Comparison of ENCODE assay signal across 8 cellular contexts in the genomic region with DNA sequence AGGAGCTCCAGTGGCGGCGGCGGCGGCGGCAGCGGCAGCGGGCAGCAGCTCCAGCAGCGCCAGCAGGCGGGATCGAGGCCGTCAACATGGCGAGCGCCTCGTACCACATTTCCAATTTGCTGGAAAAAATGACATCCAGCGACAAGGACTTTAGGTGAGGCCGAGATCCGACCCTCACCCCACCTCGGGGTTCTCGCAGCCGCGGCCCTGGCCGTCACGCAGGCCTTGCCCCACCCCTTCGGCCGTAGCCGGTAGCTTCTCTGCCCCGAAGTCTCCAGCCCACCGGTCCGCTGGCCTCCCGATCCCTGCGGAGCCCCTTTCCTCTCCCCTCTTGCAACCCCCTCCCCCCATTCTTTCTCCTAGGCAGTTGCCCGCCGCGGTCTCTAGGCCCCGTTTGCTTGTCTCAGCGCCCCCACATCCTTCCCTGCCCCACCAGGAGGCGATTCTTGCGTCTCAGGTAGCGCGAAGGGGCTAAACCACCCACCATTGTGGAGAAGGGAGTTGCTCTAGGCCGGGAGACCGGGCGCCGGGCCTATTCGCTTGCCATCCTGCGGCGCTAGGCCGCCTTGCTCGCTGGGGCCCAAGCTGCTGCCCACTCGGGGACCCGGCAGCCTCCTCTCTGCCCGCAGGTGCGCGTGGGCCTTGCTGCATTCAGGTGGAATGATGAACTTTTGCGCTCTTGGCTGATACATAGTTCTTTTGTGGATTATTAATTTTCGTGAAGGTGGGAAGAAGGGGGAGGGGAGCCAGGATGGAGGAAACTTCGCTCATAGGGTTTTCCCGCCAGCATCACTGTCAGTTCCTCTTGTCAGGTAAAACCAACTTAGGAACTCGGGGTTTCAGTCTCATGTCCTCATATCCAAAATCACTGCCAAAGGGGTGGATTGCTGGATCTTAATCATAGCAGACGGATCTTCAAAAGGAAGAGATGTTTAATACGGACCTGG. TPM values are rescaled to one million over a fixed set of nuclear protein-coding genes. Genes with fewer than 3 reads are reported as not detected.
DNase-seq lines count a peak whose midpoint lies in the region; FAIRE-seq and TF ChIP-seq lines count a peak whose summit lies in the region.

No MANE protein-coding gene starts in this region.

- H3K4me3 ChIP-seq in GM12875 (ENCODE audit: low read depth, low read length) (peak overlapping the region; percentile 81), WERI-Rb-1 (ENCODE audit: low read depth, low read length) (peak overlapping the region; percentile 99), bronchial epithelial cell (ENCODE audit: low read depth, low read length) (peak overlapping the region; percentile 99)

- POLR2A ChIA-PET in HEK293T (lab: Yijun Ruan, JAX) = interaction anchor here (0.9 to 3.2 kb wide), 28 partner anchors 8 to 968 kb away, joined by 3 to 22 read pairs (median 4); a partner anchor contains a TSS

- no peak for TF ChIP-seq CTCF in GM12875 (IDR thresholded peaks at IDR 0.05; ENCODE audit: borderline replicate concordance, insufficient read depth, low read depth, low read length)
- no peak for TF ChIP-seq CTCF in WERI-Rb-1 (IDR thresholded peaks at IDR 0.05; ENCODE audit: low read depth, low read length)
- no peak for TF ChIP-seq CTCF in bronchial epithelial cell (IDR thresholded peaks at IDR 0.05; ENCODE audit: insufficient read depth, low read length, severe bottlenecking)

- peaks cover 21% of the 10 kb centered on the region for H3K36me3 ChIP-seq in WERI-Rb-1
- no peaks in the 10 kb centered on the region for H3K36me3 ChIP-seq in bronchial epithelial cell (ENCODE audit: control insufficient read depth, insufficient read depth, low read length)

- no peak for FAIRE-seq in bronchial epithelial cell (lab: Jason Lieb, UNC)

- H3K27me3 ChIP-seq in WERI-Rb-1 (ENCODE audit: insufficient read depth, low read depth, severe bottlenecking) (no peaks in the 10 kb centered on the region), bronchial epithelial cell (ENCODE audit: control insufficient read depth, insufficient read depth, low read length) (no peaks in the 10 kb centered on the region)

- H3K9me3 ChIP-seq in WERI-Rb-1 (ENCODE audit: severe bottlenecking) = no peaks in the 10 kb centered on the region

- CTCF ChIA-PET in HEK293T (lab: Yijun Ruan, JAX) = interaction anchor here (0.5 to 1.3 kb wide), 2 partner anchors 48 to 300 kb away, joined by 3 read pairs; no protein-coding TSS in a partner anchor

- H3K27ac ChIP-seq in WERI-Rb-1 = peak overlapping the region; percentile 98

- DNase-seq in HEK293T (ENCODE audit: extremely low spot score) = peak; percentile 25
- DNase-seq in NCI-H1092 (lab: John Stamatoyannopoulos, UW) = peak; percentile 28
- DNase-seq in WERI-Rb-1 = peak; percentile 64
- peak; percentile 26 for DNase-seq in bronchial epithelial cell (ENCODE audit: low read depth)
- peak; percentile 31 for DNase-seq in kidney tubule cell (ENCODE audit: low spot score)
- DNase-seq in stimulated activated CD4-positive, alpha-beta T cell treated with anti-CD3 and anti-CD28 coated beads, Interleukin-2, amount 100 ng/mL, for 24 hours = peak; percentile 56 to 61
- no peak for DNase-seq in kidney glomerular epithelial cell (lab: John Stamatoyannopoulos, UW)

TF ChIP-seq in HEK293T, 16 proteins besides CTCF, POLR2A, EP300 and RAD21:
- TF ChIP-seq L3MBTL2 (conservative IDR thresholded peaks at IDR 0.05) (no peak), BHLHE40 (IDR thresholded peaks at IDR 0.05; ENCODE audit: borderline replicate concordance) (no peak)
- TF ChIP-seq, protein P1, sequence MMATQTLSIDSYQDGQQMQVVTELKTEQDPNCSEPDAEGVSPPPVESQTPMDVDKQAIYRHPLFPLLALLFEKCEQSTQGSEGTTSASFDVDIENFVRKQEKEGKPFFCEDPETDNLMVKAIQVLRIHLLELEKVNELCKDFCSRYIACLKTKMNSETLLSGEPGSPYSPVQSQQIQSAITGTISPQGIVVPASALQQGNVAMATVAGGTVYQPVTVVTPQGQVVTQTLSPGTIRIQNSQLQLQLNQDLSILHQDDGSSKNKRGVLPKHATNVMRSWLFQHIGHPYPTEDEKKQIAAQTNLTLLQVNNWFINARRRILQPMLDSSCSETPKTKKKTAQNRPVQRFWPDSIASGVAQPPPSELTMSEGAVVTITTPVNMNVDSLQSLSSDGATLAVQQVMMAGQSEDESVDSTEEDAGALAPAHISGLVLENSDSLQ (IDR thresholded peaks at IDR 0.05) = peak; percentile 48; the same call in 1 of the 2 replicates

RNA-seq across cellular contexts. Expression of a gene that starts 0.7 kb away (rescaled TPM):
- total RNA-seq in bronchial epithelial cell = 92.1 and 109 TPM in 2 replicates
